ENCODE assay signal across 2 cellular contexts in the genomic region with DNA sequence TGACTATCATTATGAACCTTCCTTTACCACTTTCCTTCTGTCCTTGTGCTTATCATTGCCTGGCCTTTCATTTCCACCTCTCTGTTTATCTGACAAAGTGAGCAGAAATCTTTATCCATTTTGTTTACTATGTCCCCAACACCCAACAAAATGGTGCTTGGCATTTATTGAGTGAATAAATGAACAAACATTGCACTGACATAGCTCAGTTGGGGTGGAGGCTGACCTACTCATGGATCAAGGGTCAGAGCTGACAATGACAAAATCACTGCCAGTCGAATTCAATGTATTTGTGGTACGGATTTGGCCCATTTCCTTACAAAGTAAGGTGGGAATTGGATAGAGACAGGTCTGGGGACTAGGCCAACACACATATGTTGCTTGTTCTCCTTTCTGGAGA.
TF ChIP-seq lines count a peak whose summit lies in the region.

No MANE protein-coding gene starts in this region.

TF ChIP-seq in liver, 16 proteins besides CTCF, POLR2A, EP300 and RAD21 (continued from another document):
- TF ChIP-seq NR2F2 (IDR thresholded peaks at IDR 0.05) (no peak), TAF1 (conservative IDR thresholded peaks at IDR 0.05) (no peak), JUND (IDR thresholded peaks at IDR 0.05) (no peak), YY1 (IDR thresholded peaks at IDR 0.05) (peak; percentile 77), RXRA (IDR thresholded peaks at IDR 0.05) (peak in 1 of 2 donors; percentile 30), REST (IDR thresholded peaks at IDR 0.05) (no peak), GABPA (IDR thresholded peaks at IDR 0.05 in 1 of 2, conservative IDR thresholded peaks at IDR 0.05 in 1 of 2) (no peak), HNF4A (conservative IDR thresholded peaks at IDR 0.05) (peak; percentile 59 to 65), FOXA2 (IDR thresholded peaks at IDR 0.05) (no peak)
- TF ChIP-seq, protein P1, sequence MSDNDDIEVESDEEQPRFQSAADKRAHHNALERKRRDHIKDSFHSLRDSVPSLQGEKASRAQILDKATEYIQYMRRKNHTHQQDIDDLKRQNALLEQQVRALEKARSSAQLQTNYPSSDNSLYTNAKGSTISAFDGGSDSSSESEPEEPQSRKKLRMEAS (IDR thresholded peaks at IDR 0.05) = no peak
TF ChIP-seq in liver: peak in this region for 3.

TF ChIP-seq in HepG2, 621 proteins besides CTCF, POLR2A, EP300 and RAD21 (continued from another document):
- TF ChIP-seq, protein P2, sequence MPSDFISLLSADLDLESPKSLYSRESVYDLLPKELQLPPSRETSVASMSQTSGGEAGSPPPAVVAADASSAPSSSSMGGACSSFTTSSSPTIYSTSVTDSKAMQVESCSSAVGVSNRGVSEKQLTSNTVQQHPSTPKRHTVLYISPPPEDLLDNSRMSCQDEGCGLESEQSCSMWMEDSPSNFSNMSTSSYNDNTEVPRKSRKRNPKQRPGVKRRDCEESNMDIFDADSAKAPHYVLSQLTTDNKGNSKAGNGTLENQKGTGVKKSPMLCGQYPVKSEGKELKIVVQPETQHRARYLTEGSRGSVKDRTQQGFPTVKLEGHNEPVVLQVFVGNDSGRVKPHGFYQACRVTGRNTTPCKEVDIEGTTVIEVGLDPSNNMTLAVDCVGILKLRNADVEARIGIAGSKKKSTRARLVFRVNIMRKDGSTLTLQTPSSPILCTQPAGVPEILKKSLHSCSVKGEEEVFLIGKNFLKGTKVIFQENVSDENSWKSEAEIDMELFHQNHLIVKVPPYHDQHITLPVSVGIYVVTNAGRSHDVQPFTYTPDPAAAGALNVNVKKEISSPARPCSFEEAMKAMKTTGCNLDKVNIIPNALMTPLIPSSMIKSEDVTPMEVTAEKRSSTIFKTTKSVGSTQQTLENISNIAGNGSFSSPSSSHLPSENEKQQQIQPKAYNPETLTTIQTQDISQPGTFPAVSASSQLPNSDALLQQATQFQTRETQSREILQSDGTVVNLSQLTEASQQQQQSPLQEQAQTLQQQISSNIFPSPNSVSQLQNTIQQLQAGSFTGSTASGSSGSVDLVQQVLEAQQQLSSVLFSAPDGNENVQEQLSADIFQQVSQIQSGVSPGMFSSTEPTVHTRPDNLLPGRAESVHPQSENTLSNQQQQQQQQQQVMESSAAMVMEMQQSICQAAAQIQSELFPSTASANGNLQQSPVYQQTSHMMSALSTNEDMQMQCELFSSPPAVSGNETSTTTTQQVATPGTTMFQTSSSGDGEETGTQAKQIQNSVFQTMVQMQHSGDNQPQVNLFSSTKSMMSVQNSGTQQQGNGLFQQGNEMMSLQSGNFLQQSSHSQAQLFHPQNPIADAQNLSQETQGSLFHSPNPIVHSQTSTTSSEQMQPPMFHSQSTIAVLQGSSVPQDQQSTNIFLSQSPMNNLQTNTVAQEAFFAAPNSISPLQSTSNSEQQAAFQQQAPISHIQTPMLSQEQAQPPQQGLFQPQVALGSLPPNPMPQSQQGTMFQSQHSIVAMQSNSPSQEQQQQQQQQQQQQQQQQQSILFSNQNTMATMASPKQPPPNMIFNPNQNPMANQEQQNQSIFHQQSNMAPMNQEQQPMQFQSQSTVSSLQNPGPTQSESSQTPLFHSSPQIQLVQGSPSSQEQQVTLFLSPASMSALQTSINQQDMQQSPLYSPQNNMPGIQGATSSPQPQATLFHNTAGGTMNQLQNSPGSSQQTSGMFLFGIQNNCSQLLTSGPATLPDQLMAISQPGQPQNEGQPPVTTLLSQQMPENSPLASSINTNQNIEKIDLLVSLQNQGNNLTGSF (CRISPR knock-in tag; IDR thresholded peaks at IDR 0.05) = no peak
- no peak for TF ChIP-seq PHF8 (CRISPR knock-in tag; IDR thresholded peaks at IDR 0.05)
- TF ChIP-seq PHB2 (IDR thresholded peaks at IDR 0.05; ENCODE audit: partially characterized antibody) = no peak
